Comparison of ENCODE assay signal across 8 cellular contexts in the genomic region with DNA sequence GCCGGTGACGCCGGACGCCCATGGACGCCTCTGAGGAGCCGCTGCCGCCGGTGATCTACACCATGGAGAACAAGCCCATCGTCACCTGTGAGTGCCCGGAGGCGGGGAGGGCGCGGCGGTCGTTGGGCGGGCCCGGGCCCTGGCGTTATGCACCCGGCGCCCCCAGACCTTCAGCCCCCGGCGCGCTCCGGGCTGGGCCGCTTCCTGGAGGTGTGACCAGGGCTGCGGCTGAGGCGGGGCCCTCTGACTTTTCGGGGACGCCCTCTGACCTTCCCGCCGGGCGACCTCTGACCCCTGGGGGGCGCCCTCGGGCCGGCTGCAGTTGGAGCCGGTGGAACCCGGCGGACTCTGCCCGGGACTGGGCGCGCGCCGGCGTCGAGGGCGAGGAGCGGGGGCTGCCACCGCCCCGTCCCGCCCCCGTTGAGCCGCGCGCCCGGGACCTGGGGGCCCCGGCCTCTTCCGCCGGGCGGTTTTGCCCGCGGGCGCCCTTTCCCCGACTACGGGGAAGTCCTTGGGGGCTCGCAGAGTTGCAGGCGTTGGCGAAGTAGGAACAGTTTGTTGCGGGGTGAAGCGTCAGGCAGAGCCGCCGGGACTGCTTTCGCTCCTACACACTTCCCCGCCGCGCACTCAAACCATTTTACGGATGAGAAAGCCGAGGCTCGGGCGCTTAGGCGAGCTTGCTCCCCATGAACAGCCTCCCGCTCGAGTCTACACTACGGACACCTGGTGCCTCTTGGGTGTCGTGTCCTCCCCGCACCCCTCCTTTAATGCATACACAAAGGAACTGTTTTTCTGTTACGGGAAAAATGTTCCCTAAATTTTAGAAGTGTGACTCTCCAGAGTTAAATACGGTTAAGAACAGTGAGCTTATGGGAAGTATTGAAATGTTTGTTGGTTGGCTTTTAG. TPM values are rescaled to one million over a fixed set of nuclear protein-coding genes. Genes with fewer than 3 reads are reported as not detected.
A peak's percentile ranks its signal among the peaks of the same experiment; 100 is the strongest.
DNase-seq lines count a peak whose midpoint lies in the region; ATAC-seq and TF ChIP-seq lines count a peak whose summit lies in the region.

No MANE protein-coding gene starts in this region.

- H3K36me3 ChIP-seq in DOHH2 (ENCODE audit: control insufficient read depth, low read length) (peaks cover 8% of the 10 kb centered on the region), iPS-15b (ENCODE audit: control insufficient read depth, insufficient read depth, low read length) (no peaks in the 10 kb centered on the region), skeletal muscle tissue (ENCODE audit: control insufficient read depth in 3 of 3, insufficient read depth in 3 of 3, low read length in 3 of 3) (no peaks in the 10 kb centered on the region)

- peak; percentile 67 for ATAC-seq in GM21529 (IDR thresholded peaks at IDR 0.05; ENCODE audit: unreplicated experiment)

- in situ Hi-C loops in KBM-7 (cut with MboI; ENCODE audit: low pct_unique_long_range_greater_than_20kb, low sequenced_read_pairs) (no loop called here), astrocyte of the cerebellum (cut with HindIII; ENCODE audit: low sequenced_read_pairs) (loop anchor here (5.0 kb wide), 1 partner anchor 100 kb away; no protein-coding TSS in a partner anchor)

- H3K27me3 ChIP-seq in DOHH2 (ENCODE audit: control insufficient read depth, low read length) (no peaks in the 10 kb centered on the region), iPS-15b (ENCODE audit: control insufficient read depth, insufficient read depth, low read length) (no peaks in the 10 kb centered on the region), skeletal muscle tissue (ENCODE audit: control insufficient read depth in 3 of 3, insufficient read depth in 3 of 3, low read length in 3 of 3) (no peaks in the 10 kb centered on the region)

- no peaks in the 10 kb centered on the region for H3K9me2 ChIP-seq in DOHH2 (replicated peaks; ENCODE audit: control insufficient read depth, low read length)

- H3K79me2 ChIP-seq in DOHH2 (ENCODE audit: control insufficient read depth, low read length) = peaks cover 62% of the 10 kb centered on the region

- H3K4me1 ChIP-seq in DOHH2 (ENCODE audit: control insufficient read depth, low read length) (peaks cover 42% of the 10 kb centered on the region), iPS-15b (ENCODE audit: control insufficient read depth, insufficient read depth, low read length) (peaks cover 6% of the 10 kb centered on the region), skeletal muscle tissue (ENCODE audit: control insufficient read depth in 3 of 3, insufficient read depth in 3 of 3, low read length in 3 of 3) (peaks cover 20 to 23% (median 21%) of the 10 kb centered on the region in 3 donors)

- peak overlapping the region; percentile 84 for H3K9ac ChIP-seq in iPS-15b (ENCODE audit: low read depth, low read length)
- H3K9ac ChIP-seq in skeletal muscle tissue (ENCODE audit: low read depth in 1 of 3, low read length in 3 of 3) = peak overlapping the region; percentile 79 to 86 (median 79)

- peak; percentile 55 for TF ChIP-seq CTCF in DOHH2 (IDR thresholded peaks at IDR 0.05; ENCODE audit: low read depth, low read length, poor library complexity, severe bottlenecking)
- TF ChIP-seq CTCF in astrocyte of the cerebellum (IDR thresholded peaks at IDR 0.05; ENCODE audit: low read depth, low read length, missing control alignments) = no peak

- H3K9me3 ChIP-seq in DOHH2 (ENCODE audit: control insufficient read depth, insufficient read depth, low read length) (no peaks in the 10 kb centered on the region), iPS-15b (ENCODE audit: control insufficient read depth, insufficient read depth, low read length) (no peaks in the 10 kb centered on the region), skeletal muscle tissue (ENCODE audit: control insufficient read depth in 3 of 3, low read length in 3 of 3) (no peaks in the 10 kb centered on the region)

- DNase-seq in KBM-7 (peak; percentile 86), T-helper 22 cell (ENCODE audit: low read depth) (peak; percentile 72), astrocyte of the cerebellum (ENCODE audit: low read depth) (no peak), epidermal melanocyte (ENCODE audit: insufficient read length, low spot score) (no peak)

- peak overlapping the region; percentile 64 for H3K4me2 ChIP-seq in DOHH2 (ENCODE audit: low read length)

- peaks cover 8% of the 10 kb centered on the region for H4K20me1 ChIP-seq in DOHH2 (ENCODE audit: control insufficient read depth, insufficient read depth, low read depth, low read length)

- H3K27ac ChIP-seq in DOHH2 (ENCODE audit: low read depth, low read length) = peak overlapping the region; percentile 63
- H3K27ac ChIP-seq in skeletal muscle tissue (ENCODE audit: low read depth, low read length) = peak overlapping the region; percentile 80

- peaks cover 4% of the 10 kb centered on the region; the same call in 1 of the 2 replicates for H3F3A ChIP-seq in DOHH2 (ENCODE audit: control insufficient read depth, insufficient read depth)

- H3K4me3 ChIP-seq in DOHH2 (ENCODE audit: low read length) (peak overlapping the region; percentile 80), astrocyte of the cerebellum (ENCODE audit: low read depth, low read length) (peak overlapping the region; percentile 74), iPS-15b (ENCODE audit: low read depth, low read length) (peak overlapping the region; percentile 83), skeletal muscle tissue (ENCODE audit: low read length in 3 of 3) (peak overlapping the region; percentile 69 to 85 (median 74))

RNA-seq across cellular contexts. Expression of a gene that starts 0.6 kb away (rescaled TPM):
- 7.3 TPM for total RNA-seq in skeletal muscle tissue

Comparison
In these comparisons a context has a peak if more than half of its experiments do, and no peak if none do; other contexts are left out.
1. DNase-seq: peak in KBM-7 (single experiment) and T-helper 22 cell (single experiment); none in astrocyte of the cerebellum (single experiment) and epidermal melanocyte (single experiment).
2. Peak in every context shown above with its lines, with median percentiles within 50 percentile points of each other: H3K4me3 ChIP-seq.